Comparison of ENCODE assay signal across 2 cellular contexts in the genomic region with DNA sequence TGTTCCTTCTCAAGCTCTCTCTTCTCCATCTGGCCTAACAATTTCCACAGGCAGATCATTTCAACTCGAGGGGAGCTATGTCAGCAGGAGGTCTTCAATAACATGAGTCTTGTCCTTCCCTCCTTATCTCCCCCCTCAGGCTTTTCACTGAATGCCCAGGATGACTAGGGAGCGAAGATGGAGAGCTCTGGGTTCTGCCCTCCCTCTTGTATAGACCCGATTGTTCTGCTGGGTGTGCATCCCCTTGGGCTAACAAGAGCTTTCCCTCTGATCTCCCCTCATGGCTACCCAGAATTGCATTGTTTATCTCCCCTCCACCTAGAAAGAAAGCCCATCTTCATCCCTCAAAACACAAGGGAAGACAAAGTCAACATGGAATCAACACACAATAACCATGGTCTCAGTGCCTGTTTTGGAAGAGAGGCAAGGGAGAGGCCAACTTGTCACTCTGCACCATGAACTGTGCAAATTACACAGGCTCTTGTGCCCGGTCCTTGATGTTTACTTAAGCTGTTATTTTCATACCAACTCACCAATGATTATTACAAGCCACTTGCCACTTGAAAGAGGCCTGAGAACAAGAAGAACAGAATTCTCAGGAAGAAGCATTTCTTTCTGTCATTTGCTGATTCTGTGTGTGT.
TF ChIP-seq lines count a peak whose summit lies in the region.

No MANE protein-coding gene starts in this region.

TF ChIP-seq in SK-N-SH, 30 proteins besides CTCF, POLR2A, EP300 and RAD21 (continued from another document):
- TF ChIP-seq, protein P1, sequence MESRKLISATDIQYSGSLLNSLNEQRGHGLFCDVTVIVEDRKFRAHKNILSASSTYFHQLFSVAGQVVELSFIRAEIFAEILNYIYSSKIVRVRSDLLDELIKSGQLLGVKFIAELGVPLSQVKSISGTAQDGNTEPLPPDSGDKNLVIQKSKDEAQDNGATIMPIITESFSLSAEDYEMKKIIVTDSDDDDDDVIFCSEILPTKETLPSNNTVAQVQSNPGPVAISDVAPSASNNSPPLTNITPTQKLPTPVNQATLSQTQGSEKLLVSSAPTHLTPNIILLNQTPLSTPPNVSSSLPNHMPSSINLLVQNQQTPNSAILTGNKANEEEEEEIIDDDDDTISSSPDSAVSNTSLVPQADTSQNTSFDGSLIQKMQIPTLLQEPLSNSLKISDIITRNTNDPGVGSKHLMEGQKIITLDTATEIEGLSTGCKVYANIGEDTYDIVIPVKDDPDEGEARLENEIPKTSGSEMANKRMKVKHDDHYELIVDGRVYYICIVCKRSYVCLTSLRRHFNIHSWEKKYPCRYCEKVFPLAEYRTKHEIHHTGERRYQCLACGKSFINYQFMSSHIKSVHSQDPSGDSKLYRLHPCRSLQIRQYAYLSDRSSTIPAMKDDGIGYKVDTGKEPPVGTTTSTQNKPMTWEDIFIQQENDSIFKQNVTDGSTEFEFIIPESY (IDR thresholded peaks at IDR 0.05; ENCODE audit: borderline replicate concordance, low read depth): no peak
- no peak for TF ChIP-seq NFIC (IDR thresholded peaks at IDR 0.05; ENCODE audit: borderline replicate concordance)
- TF ChIP-seq, protein P2, sequence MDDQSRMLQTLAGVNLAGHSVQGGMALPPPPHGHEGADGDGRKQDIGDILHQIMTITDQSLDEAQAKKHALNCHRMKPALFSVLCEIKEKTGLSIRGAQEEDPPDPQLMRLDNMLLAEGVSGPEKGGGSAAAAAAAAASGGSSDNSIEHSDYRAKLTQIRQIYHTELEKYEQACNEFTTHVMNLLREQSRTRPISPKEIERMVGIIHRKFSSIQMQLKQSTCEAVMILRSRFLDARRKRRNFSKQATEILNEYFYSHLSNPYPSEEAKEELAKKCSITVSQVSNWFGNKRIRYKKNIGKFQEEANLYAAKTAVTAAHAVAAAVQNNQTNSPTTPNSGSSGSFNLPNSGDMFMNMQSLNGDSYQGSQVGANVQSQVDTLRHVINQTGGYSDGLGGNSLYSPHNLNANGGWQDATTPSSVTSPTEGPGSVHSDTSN (IDR thresholded peaks at IDR 0.05): no peak
- no peak for TF ChIP-seq FOXJ3 (CRISPR knock-in tag; IDR thresholded peaks at IDR 0.05)
- no peak for TF ChIP-seq POLR2AphosphoS5 (IDR thresholded peaks at IDR 0.05; ENCODE audit: low read depth, low read length)
- TF ChIP-seq JUND (IDR thresholded peaks at IDR 0.05): no peak
- no peak for TF ChIP-seq TAF1 (IDR thresholded peaks at IDR 0.05; ENCODE audit: borderline replicate concordance, low read depth, low read length)
- TF ChIP-seq SIN3A (IDR thresholded peaks at IDR 0.05; ENCODE audit: borderline replicate concordance, low read depth, low read length): no peak
- no peak for TF ChIP-seq GABPA (IDR thresholded peaks at IDR 0.05; ENCODE audit: low read depth)

TF ChIP-seq in HepG2, 621 proteins besides CTCF, POLR2A, EP300 and RAD21 (continued from another document):
- TF ChIP-seq, protein P3, sequence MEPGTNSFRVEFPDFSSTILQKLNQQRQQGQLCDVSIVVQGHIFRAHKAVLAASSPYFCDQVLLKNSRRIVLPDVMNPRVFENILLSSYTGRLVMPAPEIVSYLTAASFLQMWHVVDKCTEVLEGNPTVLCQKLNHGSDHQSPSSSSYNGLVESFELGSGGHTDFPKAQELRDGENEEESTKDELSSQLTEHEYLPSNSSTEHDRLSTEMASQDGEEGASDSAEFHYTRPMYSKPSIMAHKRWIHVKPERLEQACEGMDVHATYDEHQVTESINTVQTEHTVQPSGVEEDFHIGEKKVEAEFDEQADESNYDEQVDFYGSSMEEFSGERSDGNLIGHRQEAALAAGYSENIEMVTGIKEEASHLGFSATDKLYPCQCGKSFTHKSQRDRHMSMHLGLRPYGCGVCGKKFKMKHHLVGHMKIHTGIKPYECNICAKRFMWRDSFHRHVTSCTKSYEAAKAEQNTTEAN (CRISPR knock-in tag; conservative IDR thresholded peaks at IDR 0.05): peak; percentile 76; the same call in 1 of the 2 replicates
- TF ChIP-seq TBX3 (IDR thresholded peaks at IDR 0.05; ENCODE audit: borderline replicate concordance) (no peak), ZSCAN31 (CRISPR knock-in tag; IDR thresholded peaks at IDR 0.05; ENCODE audit: low read depth) (no peak), IRF2 (CRISPR knock-in tag; IDR thresholded peaks at IDR 0.05) (0 out of 2 replicates have a peak, but pooled peaks have one; percentile 25), ZNF589 (CRISPR knock-in tag; conservative IDR thresholded peaks at IDR 0.05) (no peak), SOX5 (CRISPR knock-in tag; IDR thresholded peaks at IDR 0.05; ENCODE audit: borderline replicate concordance) (peak; percentile 68)
- TF ChIP-seq, protein P4, sequence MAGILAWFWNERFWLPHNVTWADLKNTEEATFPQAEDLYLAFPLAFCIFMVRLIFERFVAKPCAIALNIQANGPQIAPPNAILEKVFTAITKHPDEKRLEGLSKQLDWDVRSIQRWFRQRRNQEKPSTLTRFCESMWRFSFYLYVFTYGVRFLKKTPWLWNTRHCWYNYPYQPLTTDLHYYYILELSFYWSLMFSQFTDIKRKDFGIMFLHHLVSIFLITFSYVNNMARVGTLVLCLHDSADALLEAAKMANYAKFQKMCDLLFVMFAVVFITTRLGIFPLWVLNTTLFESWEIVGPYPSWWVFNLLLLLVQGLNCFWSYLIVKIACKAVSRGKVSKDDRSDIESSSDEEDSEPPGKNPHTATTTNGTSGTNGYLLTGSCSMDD (CRISPR knock-in tag; IDR thresholded peaks at IDR 0.05): no peak
- TF ChIP-seq, protein P5, sequence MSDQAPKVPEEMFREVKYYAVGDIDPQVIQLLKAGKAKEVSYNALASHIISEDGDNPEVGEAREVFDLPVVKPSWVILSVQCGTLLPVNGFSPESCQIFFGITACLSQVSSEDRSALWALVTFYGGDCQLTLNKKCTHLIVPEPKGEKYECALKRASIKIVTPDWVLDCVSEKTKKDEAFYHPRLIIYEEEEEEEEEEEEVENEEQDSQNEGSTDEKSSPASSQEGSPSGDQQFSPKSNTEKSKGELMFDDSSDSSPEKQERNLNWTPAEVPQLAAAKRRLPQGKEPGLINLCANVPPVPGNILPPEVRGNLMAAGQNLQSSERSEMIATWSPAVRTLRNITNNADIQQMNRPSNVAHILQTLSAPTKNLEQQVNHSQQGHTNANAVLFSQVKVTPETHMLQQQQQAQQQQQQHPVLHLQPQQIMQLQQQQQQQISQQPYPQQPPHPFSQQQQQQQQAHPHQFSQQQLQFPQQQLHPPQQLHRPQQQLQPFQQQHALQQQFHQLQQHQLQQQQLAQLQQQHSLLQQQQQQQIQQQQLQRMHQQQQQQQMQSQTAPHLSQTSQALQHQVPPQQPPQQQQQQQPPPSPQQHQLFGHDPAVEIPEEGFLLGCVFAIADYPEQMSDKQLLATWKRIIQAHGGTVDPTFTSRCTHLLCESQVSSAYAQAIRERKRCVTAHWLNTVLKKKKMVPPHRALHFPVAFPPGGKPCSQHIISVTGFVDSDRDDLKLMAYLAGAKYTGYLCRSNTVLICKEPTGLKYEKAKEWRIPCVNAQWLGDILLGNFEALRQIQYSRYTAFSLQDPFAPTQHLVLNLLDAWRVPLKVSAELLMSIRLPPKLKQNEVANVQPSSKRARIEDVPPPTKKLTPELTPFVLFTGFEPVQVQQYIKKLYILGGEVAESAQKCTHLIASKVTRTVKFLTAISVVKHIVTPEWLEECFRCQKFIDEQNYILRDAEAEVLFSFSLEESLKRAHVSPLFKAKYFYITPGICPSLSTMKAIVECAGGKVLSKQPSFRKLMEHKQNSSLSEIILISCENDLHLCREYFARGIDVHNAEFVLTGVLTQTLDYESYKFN (CRISPR knock-in tag; conservative IDR thresholded peaks at IDR 0.05): peak; percentile 43
